ENCODE assay signal across 25 cellular contexts in the genomic region with DNA sequence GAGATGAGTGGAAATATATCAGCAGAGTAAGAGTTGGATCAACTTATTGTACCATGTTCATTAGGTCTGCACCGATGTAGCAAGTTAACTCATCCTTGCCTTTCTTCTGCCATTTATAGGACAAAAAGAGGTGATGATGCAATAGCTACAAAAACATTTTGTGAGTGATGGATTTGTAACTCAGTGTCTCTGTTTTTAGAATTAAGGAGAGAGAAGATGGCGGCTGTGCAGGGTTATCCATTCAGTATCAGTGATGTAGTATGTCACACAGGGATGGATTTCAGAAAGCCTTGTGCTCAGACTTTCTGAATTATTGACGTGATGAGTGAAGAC.
DNase-seq lines count a peak whose midpoint lies in the region; ATAC-seq, FAIRE-seq and TF ChIP-seq lines count a peak whose summit lies in the region.
"Had no signal": no experiment of that assay in that cellular context is flagged by ENCODE, and none has a peak within 500 bp of the region (broad histone marks: within the 10 kb centered on the region; RNA-seq: fewer than 3 reads in every experiment).

No MANE protein-coding gene starts in this region.

- H2AK5ac ChIP-seq in mesendoderm (ENCODE audit: low read length), result peak overlapping the region; percentile 76

- no peak overlapping the region for H3K4me3 ChIP-seq in A549
- no peak overlapping the region for H3K4me3 ChIP-seq in HUES48 (ENCODE audit: low read depth, low read length)
- no peak overlapping the region for H3K4me3 ChIP-seq in endodermal cell (ENCODE audit: low read length)
- no peak overlapping the region for H3K4me3 ChIP-seq in mesendoderm (ENCODE audit: low read length)
- H3K4me3 ChIP-seq: breast epithelium, colonic mucosa, Peyer's patch, skin epidermis, upper lobe of left lung had no signal

- TF ChIP-seq CTCF in A549 (IDR thresholded peaks at IDR 0.05) (no peak), endodermal cell (conservative IDR thresholded peaks at IDR 0.05) (no peak)

- H3K4me3 Mint-ChIP-seq in endodermal cell, result no peak overlapping the region
- H3K4me3 Mint-ChIP-seq: activated CD4-positive, alpha-beta T cell treated with anti-CD3 and anti-CD28 coated beads for 36 hours; CD14-positive monocyte; effector memory CD8-positive, alpha-beta T cell; naive B cell had no signal

- no peak for TF ChIP-seq RAD21 in A549 (conservative IDR thresholded peaks at IDR 0.05 in 1 of 2, IDR thresholded peaks at IDR 0.05 in 1 of 2)

- H3K9me3 ChIP-seq in A549 (no peaks in the 10 kb centered on the region), HUES48 (ENCODE audit: control insufficient read depth, insufficient read depth, low read length) (no peaks in the 10 kb centered on the region), endodermal cell (ENCODE audit: control insufficient read depth, low read length) (peaks cover 6% of the 10 kb centered on the region)
- H3K9me3 ChIP-seq: breast epithelium, colonic mucosa, Peyer's patch, upper lobe of left lung had no signal

- peaks cover 40% of the 10 kb centered on the region for H3K4me1 Mint-ChIP-seq in endodermal cell
- H3K4me1 Mint-ChIP-seq: activated CD4-positive, alpha-beta T cell treated with anti-CD3 and anti-CD28 coated beads for 36 hours; CD14-positive monocyte; naive B cell had no signal

- no peaks in the 10 kb centered on the region for H3K27me3 ChIP-seq in HUES48 (ENCODE audit: control insufficient read depth, insufficient read depth, low read length)
- H3K27me3 ChIP-seq in endodermal cell (ENCODE audit: control insufficient read depth, insufficient read depth, low read length, poor library complexity, severe bottlenecking), result no peaks in the 10 kb centered on the region
- H3K27me3 ChIP-seq in mesendoderm (ENCODE audit: insufficient read depth, low read length, poor library complexity), result no peaks in the 10 kb centered on the region
- H3K27me3 ChIP-seq: breast epithelium, colonic mucosa, Peyer's patch, upper lobe of left lung had no signal

- H3K4me1 ChIP-seq in A549 (peaks cover 7% of the 10 kb centered on the region; the same call in 2 of the 3 replicates), HUES48 (ENCODE audit: control insufficient read depth, insufficient read depth, low read length) (peaks cover 13% of the 10 kb centered on the region), endodermal cell (ENCODE audit: control insufficient read depth, insufficient read depth, low read length) (peaks cover 13% of the 10 kb centered on the region), mesendoderm (ENCODE audit: control insufficient read depth, low read depth, low read length) (peaks cover 9% of the 10 kb centered on the region)
- H3K4me1 ChIP-seq: breast epithelium, colonic mucosa, Peyer's patch had no signal

- H3K27ac Mint-ChIP-seq in endodermal cell, result peak overlapping the region; percentile 90
- H3K27ac Mint-ChIP-seq: activated CD4-positive, alpha-beta T cell treated with anti-CD3 and anti-CD28 coated beads for 36 hours; CD14-positive monocyte; effector memory CD8-positive, alpha-beta T cell had no signal

- H2BK5ac ChIP-seq in mesendoderm (ENCODE audit: low read length), result peak overlapping the region; percentile 99

- H3K56ac ChIP-seq in mesendoderm (ENCODE audit: low read length), result peak overlapping the region; percentile 75

- H4K8ac ChIP-seq in mesendoderm (ENCODE audit: low read depth, low read length), result no peak overlapping the region

- H3K27ac ChIP-seq in A549, result 0 out of 6 replicates have a peak overlapping the region, but pooled peaks of 1 of the 2 experiments have one; percentile 5
- H3K27ac ChIP-seq in HUES48 (ENCODE audit: low read depth, low read length), result peak overlapping the region; percentile 81
- no peak overlapping the region for H3K27ac ChIP-seq in endodermal cell (ENCODE audit: low read depth, low read length)
- peak overlapping the region; percentile 93 for H3K27ac ChIP-seq in mesendoderm (ENCODE audit: low read depth, low read length)
- H3K27ac ChIP-seq: breast epithelium, colonic mucosa, Peyer's patch, skin epidermis had no signal

- no peak overlapping the region for H3K23ac ChIP-seq in mesendoderm (ENCODE audit: low read length)

- no peaks in the 10 kb centered on the region for H3K27me3 Mint-ChIP-seq in endodermal cell (ENCODE audit: insufficient read depth)
- H3K27me3 Mint-ChIP-seq: activated CD4-positive, alpha-beta T cell treated with anti-CD3 and anti-CD28 coated beads for 36 hours; effector memory CD8-positive, alpha-beta T cell; naive B cell had no signal

- H3K4me2 ChIP-seq in A549 (peak overlapping the region; percentile 14; the same call in 1 of the 3 replicates), mesendoderm (ENCODE audit: low read length) (no peak overlapping the region)

- DNase-seq in A549 (ENCODE audit: low read depth in 1 of 2, low spot score in 1 of 2) (no peak), endodermal cell (no peak), mesendoderm (no peak), NCI-H82 treated with DMSO at 0.1 percent for 48 hours (lab: John Stamatoyannopoulos, UW; ENCODE audit: unreplicated experiment) (no peak), AG20443 (ENCODE audit: low spot score) (no peak), NCI-H2081 (lab: John Stamatoyannopoulos, UW) (no peak)
- DNase-seq: activated CD4-positive, alpha-beta T cell treated with anti-CD3 and anti-CD28 coated beads for 36 hours; activated CD8-positive, alpha-beta memory T cell treated with anti-CD3 and anti-CD28 coated beads for 24 hours; activated T-cell treated with anti-CD3 and anti-CD28 coated beads, Interleukin-2, amount 50 U/mL, for 1 hour; amniotic stem cell; colonic mucosa; effector memory CD8-positive, alpha-beta T cell; islet precursor cell; Kasumi-1; naive B cell; NCI-H2171; NCI-H510A treated with DMSO at 0.1 percent for 48 hours; Peyer's patch; T-helper 1 cell; upper lobe of left lung had no signal

- no peak for TF ChIP-seq EP300 in A549 (IDR thresholded peaks at IDR 0.05)

- H3K79me1 ChIP-seq in mesendoderm (ENCODE audit: low read length), result peaks cover 1% of the 10 kb centered on the region

- H3K36me3 ChIP-seq in HUES48 (ENCODE audit: control insufficient read depth, insufficient read depth, low read length) (peaks cover 20% of the 10 kb centered on the region), endodermal cell (ENCODE audit: control insufficient read depth, insufficient read depth, low read length) (peaks cover 35% of the 10 kb centered on the region), mesendoderm (ENCODE audit: control insufficient read depth, insufficient read depth, low read length) (no peaks in the 10 kb centered on the region)
- H3K36me3 ChIP-seq: breast epithelium, colonic mucosa had no signal

- POLR2A ChIA-PET in A549 (lab: Yijun Ruan, JAX), result no interaction called here

- no peaks in the 10 kb centered on the region for H3K9me3 Mint-ChIP-seq in endodermal cell
- H3K9me3 Mint-ChIP-seq: effector memory CD8-positive, alpha-beta T cell had no signal

- no peak overlapping the region for H2BK15ac ChIP-seq in mesendoderm (replicated peaks; ENCODE audit: low read depth)

- no peaks in the 10 kb centered on the region for H3K79me2 ChIP-seq in mesendoderm (ENCODE audit: control insufficient read depth, insufficient read depth, low read length)

- FAIRE-seq in A549 (lab: Jason Lieb, UNC), result no peak

- H3K4ac ChIP-seq in mesendoderm (ENCODE audit: low read depth, low read length), result peak overlapping the region; percentile 73

- peaks cover 37% of the 10 kb centered on the region for H3K36me3 Mint-ChIP-seq in endodermal cell (ENCODE audit: low read depth)
- H3K36me3 Mint-ChIP-seq: CD14-positive monocyte, naive B cell had no signal

- H2BK120ac ChIP-seq in mesendoderm (ENCODE audit: low read depth, low read length), result peak overlapping the region; percentile 98

- peak overlapping the region; percentile 71 for H3K18ac ChIP-seq in mesendoderm (ENCODE audit: low read length)

- no peak overlapping the region for H4K5ac ChIP-seq in mesendoderm (ENCODE audit: low read length)

- ATAC-seq in A549 (no peak), HG03460 (IDR thresholded peaks at IDR 0.05; ENCODE audit: unreplicated experiment) (no peak)
- ATAC-seq: activated CD4-positive, alpha-beta T cell treated with anti-CD3 and anti-CD28 coated beads for 36 hours; effector memory CD8-positive, alpha-beta T cell had no signal

- CTCF ChIA-PET in A549 (lab: Yijun Ruan, JAX), result interaction anchor here (0.6 kb wide), 1 partner anchor 20 kb away, joined by 3 read pairs; no protein-coding TSS in a partner anchor

- TF ChIP-seq POLR2A in A549 (IDR thresholded peaks at IDR 0.05; ENCODE audit: low read length), result no peak

- H3K9ac ChIP-seq in HUES48 (ENCODE audit: low read depth, low read length), result no peak overlapping the region
- no peak overlapping the region for H3K9ac ChIP-seq in endodermal cell (ENCODE audit: extremely low read depth, low read length, poor library complexity, severe bottlenecking)
- peak overlapping the region; percentile 36 for H3K9ac ChIP-seq in mesendoderm (ENCODE audit: low read length)

- 89% methylated on average over 3 of the region's 3 CpGs for WGBS in A549 (ENCODE audit: missing lambda C conversion rate)
- 81 to 85% methylated on average over 3 of the region's 3 CpGs for WGBS in endodermal cell (ENCODE audit: insufficient coverage in 1 of 2, insufficient read length in 1 of 2), 2 experiments
- WGBS in mesendoderm (ENCODE audit: extremely low coverage, insufficient coverage, low lambda C conversion rate), result no CpG with 5 or more reads among the region's 3 CpGs

TF ChIP-seq in A549, 52 proteins besides CTCF, POLR2A, EP300 and RAD21:
- TF ChIP-seq HOXB13 (CRISPR knock-in tag; IDR thresholded peaks at IDR 0.05; ENCODE audit: low read depth) (no peak), CEBPB (IDR thresholded peaks at IDR 0.05) (peak; percentile 34 to 48; a peak in 2 of 4 replicates), FOSL2 (IDR thresholded peaks at IDR 0.05) (no peak), FOSL2 (CRISPR knock-in tag; IDR thresholded peaks at IDR 0.05) (peak; percentile 32; the same call in 1 of the 2 replicates)
